Comparison of ENCODE assay signal across 1 cellular context in the genomic region with DNA sequence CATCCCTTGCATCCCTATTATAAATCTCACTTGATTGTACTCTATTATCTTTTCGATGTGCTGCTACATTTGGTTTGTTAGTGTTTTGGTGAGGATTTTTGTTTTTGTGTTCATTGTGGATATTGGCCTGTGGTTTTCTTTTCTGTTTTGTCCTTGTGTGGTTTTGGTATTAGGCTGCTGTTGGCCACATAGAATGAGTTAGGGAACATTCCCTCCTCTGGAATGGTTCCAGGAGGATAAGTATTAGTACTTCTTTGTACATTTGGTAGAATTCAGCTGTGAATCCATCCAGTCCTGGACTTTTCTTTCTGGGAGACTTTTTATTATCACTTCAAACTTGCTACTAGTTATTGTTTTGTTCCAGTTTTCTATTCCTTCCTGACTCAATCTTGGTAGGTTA.
TF ChIP-seq lines count a peak whose summit lies in the region.

No MANE protein-coding gene starts in this region.

TF ChIP-seq in IMR-90, 13 proteins besides CTCF, POLR2A, EP300 and RAD21:
- TF ChIP-seq, protein P1, sequence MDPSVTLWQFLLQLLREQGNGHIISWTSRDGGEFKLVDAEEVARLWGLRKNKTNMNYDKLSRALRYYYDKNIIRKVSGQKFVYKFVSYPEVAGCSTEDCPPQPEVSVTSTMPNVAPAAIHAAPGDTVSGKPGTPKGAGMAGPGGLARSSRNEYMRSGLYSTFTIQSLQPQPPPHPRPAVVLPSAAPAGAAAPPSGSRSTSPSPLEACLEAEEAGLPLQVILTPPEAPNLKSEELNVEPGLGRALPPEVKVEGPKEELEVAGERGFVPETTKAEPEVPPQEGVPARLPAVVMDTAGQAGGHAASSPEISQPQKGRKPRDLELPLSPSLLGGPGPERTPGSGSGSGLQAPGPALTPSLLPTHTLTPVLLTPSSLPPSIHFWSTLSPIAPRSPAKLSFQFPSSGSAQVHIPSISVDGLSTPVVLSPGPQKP (IDR thresholded peaks at IDR 0.05; ENCODE audit: borderline replicate concordance, low read depth, low read length), result no peak
- TF ChIP-seq CHD1 (IDR thresholded peaks at IDR 0.05; ENCODE audit: low read depth, low read length), result no peak
- TF ChIP-seq SMC3 (IDR thresholded peaks at IDR 0.05; ENCODE audit: low read depth, low read length), result no peak
- TF ChIP-seq MXI1 (IDR thresholded peaks at IDR 0.05; ENCODE audit: borderline replicate concordance, low read depth, low read length), result no peak
- TF ChIP-seq CEBPB (IDR thresholded peaks at IDR 0.05; ENCODE audit: low read depth, low read length), result no peak
- TF ChIP-seq NFE2L2 (IDR thresholded peaks at IDR 0.05; ENCODE audit: low read depth, low read length), result no peak
- no peak for TF ChIP-seq MAFK (IDR thresholded peaks at IDR 0.05; ENCODE audit: low read depth, low read length)
- no peak for TF ChIP-seq RCOR1 (IDR thresholded peaks at IDR 0.05; ENCODE audit: insufficient replicate concordance, low read length)
- no peak for TF ChIP-seq MAZ (IDR thresholded peaks at IDR 0.05; ENCODE audit: borderline replicate concordance, low read depth, low read length)
TF ChIP-seq in IMR-90: peak in this region for 0.
